In the genomic region with DNA sequence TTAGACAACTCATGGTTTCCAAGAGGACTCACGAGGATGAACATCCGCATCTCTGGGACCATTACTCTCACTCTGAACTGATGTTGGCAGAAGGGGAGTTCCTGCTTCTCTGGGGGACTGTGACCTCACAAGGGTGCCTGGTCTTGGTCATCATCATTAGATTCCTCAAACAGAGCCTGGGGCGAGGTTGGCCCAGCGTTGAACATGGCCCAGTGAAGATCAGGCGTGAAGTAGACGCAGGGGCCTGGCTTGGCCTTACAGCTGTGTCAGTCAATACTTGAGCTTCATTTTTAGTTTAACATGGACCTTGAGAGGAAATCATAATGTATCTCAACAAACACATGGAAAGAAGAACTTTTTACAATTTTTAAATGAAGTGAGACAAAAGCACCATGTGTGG, we compare ENCODE assay signal across 23 cellular contexts.
"Had no signal": no experiment of that assay in that cellular context is flagged by ENCODE, and none has a peak within 500 bp of the region (broad histone marks: within the 10 kb centered on the region; RNA-seq: fewer than 3 reads in every experiment).

No MANE protein-coding gene starts in this region.

- FAIRE-seq: bronchial epithelial cell, small intestine, TTC549, urothelium cell line had no signal

- H3K27ac Mint-ChIP-seq: activated CD4-positive, alpha-beta memory T cell treated with anti-CD3 and anti-CD28 coated beads for 36 hours; activated CD4-positive, alpha-beta T cell treated with anti-CD3 and anti-CD28 coated beads for 36 hours; activated naive CD8-positive, alpha-beta T cell; mesothelial cell of epicardium; nephron; stimulated activated effector memory CD8-positive, alpha-beta T cell treated with anti-CD3 and anti-CD28 coated beads, Interleukin-12 subunit alpha, Interleukin-12 subunit beta, amount 100 ng/mL, for 72 hours; T-helper 2 cell treated with Interferon-gamma antibody and Interleukin-4, amounts not matched to agents 5 μg/mL and 100 μg/mL, for 36 hours; WTC11 had no signal

- H3K4me1 ChIP-seq: esophagus squamous epithelium, stomach, testis had no signal

- H3K27ac ChIP-seq: esophagus squamous epithelium, heart right ventricle, stomach, testis had no signal

- H3K4me3 Mint-ChIP-seq: activated CD4-positive, alpha-beta memory T cell treated with anti-CD3 and anti-CD28 coated beads for 36 hours; activated CD4-positive, alpha-beta T cell treated with anti-CD3 and anti-CD28 coated beads for 36 hours; activated naive CD8-positive, alpha-beta T cell; mesothelial cell of epicardium; nephron; stimulated activated effector memory CD8-positive, alpha-beta T cell treated with anti-CD3 and anti-CD28 coated beads, Interleukin-12 subunit alpha, Interleukin-12 subunit beta, amount 100 ng/mL, for 72 hours; T-helper 2 cell treated with Interferon-gamma antibody and Interleukin-4, amounts not matched to agents 5 μg/mL and 100 μg/mL, for 36 hours; WTC11 had no signal

- H3K4me1 Mint-ChIP-seq: activated CD4-positive, alpha-beta T cell treated with anti-CD3 and anti-CD28 coated beads for 36 hours; stimulated activated effector memory CD8-positive, alpha-beta T cell treated with anti-CD3 and anti-CD28 coated beads, Interleukin-12 subunit alpha, Interleukin-12 subunit beta, amount 100 ng/mL, for 72 hours; WTC11 had no signal

- H3K27me3 ChIP-seq: testis had no signal

- H3K4me3 ChIP-seq: esophagus squamous epithelium, heart right ventricle, lung, stomach, testis had no signal

- H3K36me3 Mint-ChIP-seq: activated CD4-positive, alpha-beta memory T cell treated with anti-CD3 and anti-CD28 coated beads for 36 hours; activated naive CD8-positive, alpha-beta T cell; mesothelial cell of epicardium; stimulated activated effector memory CD8-positive, alpha-beta T cell treated with anti-CD3 and anti-CD28 coated beads, Interleukin-12 subunit alpha, Interleukin-12 subunit beta, amount 100 ng/mL, for 72 hours; WTC11 had no signal

- DNase-seq: activated CD4-positive, alpha-beta memory T cell treated with anti-CD3 and anti-CD28 coated beads for 36 hours; activated CD4-positive, alpha-beta T cell treated with anti-CD3 and anti-CD28 coated beads for 36 hours; activated T-cell treated with anti-CD3 and anti-CD28 coated beads, Interleukin-2, amount 50 U/mL, for 48 hours; dermis blood vessel endothelial cell; effector memory CD4-positive, alpha-beta T cell; esophagus squamous epithelium; heart right ventricle; retina; small intestine; stimulated activated CD4-positive, alpha-beta T cell treated with anti-CD3 and anti-CD28 coated beads, Interleukin-4, amount 100 ng/mL, for 24 hours; testis had no signal

- ATAC-seq: activated CD4-positive, alpha-beta T cell treated with anti-CD3 and anti-CD28 coated beads for 36 hours; heart right ventricle; stimulated activated effector memory CD8-positive, alpha-beta T cell treated with anti-CD3 and anti-CD28 coated beads, Interleukin-12 subunit alpha, Interleukin-12 subunit beta, amount 100 ng/mL, for 72 hours; WTC11 had no signal

- H3K9me3 ChIP-seq: heart right ventricle, SK-N-SH, testis had no signal

- H3K9me3 Mint-ChIP-seq: activated CD4-positive, alpha-beta memory T cell treated with anti-CD3 and anti-CD28 coated beads for 36 hours; stimulated activated effector memory CD8-positive, alpha-beta T cell treated with anti-CD3 and anti-CD28 coated beads, Interleukin-12 subunit alpha, Interleukin-12 subunit beta, amount 100 ng/mL, for 72 hours; T-helper 2 cell treated with Interferon-gamma antibody and Interleukin-4, amounts not matched to agents 5 μg/mL and 100 μg/mL, for 36 hours; WTC11 had no signal

- H3K9ac ChIP-seq: SK-N-SH had no signal

- H3K36me3 ChIP-seq: esophagus squamous epithelium, heart right ventricle, stomach had no signal
